In the genomic region with DNA sequence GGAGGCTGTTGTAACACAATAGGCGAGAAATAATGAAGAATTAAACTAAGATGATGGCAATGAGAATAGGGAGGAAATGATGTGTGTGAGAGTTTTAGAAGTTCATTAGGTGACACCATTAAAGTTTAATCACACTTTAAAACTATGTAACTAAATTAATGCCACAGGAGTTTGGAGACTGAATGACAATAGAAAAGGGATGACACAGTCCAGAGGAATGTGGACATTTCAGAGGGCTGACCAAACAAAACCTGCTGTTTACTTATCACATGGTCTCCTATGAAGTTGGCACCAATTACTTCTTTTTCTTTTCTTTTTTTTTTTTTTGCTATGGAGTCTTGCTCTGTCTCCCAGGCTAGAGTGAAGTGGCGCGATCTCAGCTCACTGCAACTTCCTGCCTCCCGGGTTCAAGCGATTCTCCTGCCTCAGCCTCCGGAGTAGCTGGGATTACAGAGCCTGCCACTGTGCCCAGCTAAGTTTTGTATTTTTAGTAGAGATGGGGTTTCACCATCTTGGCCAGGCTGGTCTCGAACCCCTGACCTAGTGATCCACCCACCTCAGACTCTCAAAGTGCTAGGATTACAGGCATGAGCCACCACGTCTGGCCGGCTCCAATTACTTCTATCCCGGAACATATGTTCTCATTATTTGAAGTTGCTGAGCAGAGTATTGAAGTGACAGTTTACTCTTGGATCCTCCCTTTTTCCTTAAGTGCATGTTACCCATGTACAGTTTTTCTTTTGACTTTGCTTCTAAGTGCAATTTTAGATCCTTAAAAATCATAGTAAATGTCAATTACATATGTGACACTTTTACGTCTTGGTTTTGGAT, we compare ENCODE assay signal across 1 cellular context.
TF ChIP-seq lines count a peak whose summit lies in the region.

No MANE protein-coding gene starts in this region.

TF ChIP-seq in HepG2, 621 proteins besides CTCF, POLR2A, EP300 and RAD21 (continued from another document and continues in another):
- TF ChIP-seq CBFB (CRISPR knock-in tag; IDR thresholded peaks at IDR 0.05) (no peak), ZNF616 (CRISPR knock-in tag; IDR thresholded peaks at IDR 0.05; ENCODE audit: low read depth) (peak; percentile 55; the same call in 1 of the 2 replicates), CREB1 (IDR thresholded peaks at IDR 0.05) (0 out of 2 replicates have a peak, but pooled peaks have one; percentile 1), CREB1 (CRISPR knock-in tag; IDR thresholded peaks at IDR 0.05) (peak; percentile 44; the same call in 1 of the 2 replicates), NFE2 (CRISPR knock-in tag; IDR thresholded peaks at IDR 0.05) (no peak), GATAD2A (CRISPR knock-in tag; IDR thresholded peaks at IDR 0.05) (peak; percentile 88), FOSL1 (CRISPR knock-in tag; IDR thresholded peaks at IDR 0.05; ENCODE audit: borderline replicate concordance) (peak; percentile 89), SCMH1 (CRISPR knock-in tag; IDR thresholded peaks at IDR 0.05; ENCODE audit: borderline replicate concordance) (no peak), JUND (CRISPR knock-in tag; IDR thresholded peaks at IDR 0.05) (peak; percentile 86), ZNF264 (CRISPR knock-in tag; IDR thresholded peaks at IDR 0.05) (peak; percentile 51; the same call in 1 of the 2 replicates), RFX1 (IDR thresholded peaks at IDR 0.05) (no peak), AKAP8 (CRISPR knock-in tag; IDR thresholded peaks at IDR 0.05) (no peak), ZKSCAN8 (CRISPR knock-in tag; IDR thresholded peaks at IDR 0.05; ENCODE audit: borderline replicate concordance) (peak; percentile 76; the same call in 1 of the 2 replicates), YEATS4 (CRISPR knock-in tag; IDR thresholded peaks at IDR 0.05; ENCODE audit: borderline replicate concordance) (no peak), CHD4 (IDR thresholded peaks at IDR 0.05; ENCODE audit: borderline replicate concordance, low read length) (peak; percentile 72; the same call in 1 of the 2 replicates), ZNF569 (CRISPR knock-in tag; IDR thresholded peaks at IDR 0.05; ENCODE audit: borderline replicate concordance) (0 out of 2 replicates have a peak, but pooled peaks have one; percentile 17), THAP11 (CRISPR knock-in tag; IDR thresholded peaks at IDR 0.05) (peak; percentile 25; the same call in 1 of the 2 replicates), ZNF850 (CRISPR knock-in tag; conservative IDR thresholded peaks at IDR 0.05) (no peak), IRF2 (CRISPR knock-in tag; IDR thresholded peaks at IDR 0.05) (peak; percentile 72; the same call in 1 of the 2 replicates), SIX4 (CRISPR knock-in tag; IDR thresholded peaks at IDR 0.05) (0 out of 2 replicates have a peak, but pooled peaks have one; percentile 17), KAT7 (CRISPR knock-in tag; IDR thresholded peaks at IDR 0.05; ENCODE audit: borderline replicate concordance) (peak; percentile 56; the same call in 1 of the 2 replicates), ZNF251 (CRISPR knock-in tag; IDR thresholded peaks at IDR 0.05) (no peak), JUN (CRISPR knock-in tag; IDR thresholded peaks at IDR 0.05) (peak; percentile 78; the same call in 1 of the 2 replicates), BRCA1 (CRISPR knock-in tag; IDR thresholded peaks at IDR 0.05) (no peak), ZMYM3 (CRISPR knock-in tag; IDR thresholded peaks at IDR 0.05) (peak; percentile 75), NR2F2 (IDR thresholded peaks at IDR 0.05; ENCODE audit: borderline replicate concordance, low read depth) (peak; percentile 31; the same call in 1 of the 2 replicates), ZSCAN12 (CRISPR knock-in tag; IDR thresholded peaks at IDR 0.05) (no peak), DNMT3B (CRISPR knock-in tag; conservative IDR thresholded peaks at IDR 0.05) (0 out of 2 replicates have a peak, but pooled peaks have one; percentile 49), MBD4 (IDR thresholded peaks at IDR 0.05; ENCODE audit: borderline replicate concordance, low read length) (peak; percentile 29; the same call in 1 of the 2 replicates), ZNF878 (CRISPR knock-in tag; IDR thresholded peaks at IDR 0.05) (peak; percentile 48; the same call in 1 of the 2 replicates), EEA1 (CRISPR knock-in tag; IDR thresholded peaks at IDR 0.05; ENCODE audit: borderline replicate concordance) (no peak), ZSCAN9 (CRISPR knock-in tag; IDR thresholded peaks at IDR 0.05; ENCODE audit: borderline replicate concordance) (peak; percentile 52), CCDC6 (CRISPR knock-in tag; IDR thresholded peaks at IDR 0.05) (0 out of 2 replicates have a peak, but pooled peaks have one; percentile 56), KLF16 (CRISPR knock-in tag; IDR thresholded peaks at IDR 0.05) (peak in 1 of 2 experiments; percentile 81; a peak in 2 of 4 replicates), RBFOX2 (IDR thresholded peaks at IDR 0.05; ENCODE audit: low read depth, low read length) (peak; percentile 58; the same call in 1 of the 2 replicates), FIP1L1 (IDR thresholded peaks at IDR 0.05; ENCODE audit: borderline replicate concordance, insufficient read depth, low read depth, low read length) (no peak), ATM (IDR thresholded peaks at IDR 0.05; ENCODE audit: borderline replicate concordance) (no peak), PHF21A (CRISPR knock-in tag; IDR thresholded peaks at IDR 0.05) (no peak), PHF5A (CRISPR knock-in tag; IDR thresholded peaks at IDR 0.05; ENCODE audit: low read depth, unreplicated experiment) (no peak), NCOA2 (CRISPR knock-in tag; IDR thresholded peaks at IDR 0.05) (peak; percentile 77), YY1 (IDR thresholded peaks at IDR 0.05; ENCODE audit: insufficient read depth, insufficient replicate concordance, low read depth, low read length) (peak; percentile 42), MAFF (IDR thresholded peaks at IDR 0.05; ENCODE audit: low read depth, low read length) (0 out of 2 replicates have a peak, but pooled peaks have one; percentile 34), MEIS1 (CRISPR knock-in tag; IDR thresholded peaks at IDR 0.05; ENCODE audit: borderline replicate concordance) (no peak), JDP2 (CRISPR knock-in tag; IDR thresholded peaks at IDR 0.05; ENCODE audit: borderline replicate concordance) (no peak), NFRKB (IDR thresholded peaks at IDR 0.05) (no peak), ZNF7 (CRISPR knock-in tag; IDR thresholded peaks at IDR 0.05) (no peak), NR3C1 (CRISPR knock-in tag; IDR thresholded peaks at IDR 0.05) (no peak), AHR (CRISPR knock-in tag; IDR thresholded peaks at IDR 0.05) (no peak; the same call in 1 of the 2 replicates)
- TF ChIP-seq, protein P1, sequence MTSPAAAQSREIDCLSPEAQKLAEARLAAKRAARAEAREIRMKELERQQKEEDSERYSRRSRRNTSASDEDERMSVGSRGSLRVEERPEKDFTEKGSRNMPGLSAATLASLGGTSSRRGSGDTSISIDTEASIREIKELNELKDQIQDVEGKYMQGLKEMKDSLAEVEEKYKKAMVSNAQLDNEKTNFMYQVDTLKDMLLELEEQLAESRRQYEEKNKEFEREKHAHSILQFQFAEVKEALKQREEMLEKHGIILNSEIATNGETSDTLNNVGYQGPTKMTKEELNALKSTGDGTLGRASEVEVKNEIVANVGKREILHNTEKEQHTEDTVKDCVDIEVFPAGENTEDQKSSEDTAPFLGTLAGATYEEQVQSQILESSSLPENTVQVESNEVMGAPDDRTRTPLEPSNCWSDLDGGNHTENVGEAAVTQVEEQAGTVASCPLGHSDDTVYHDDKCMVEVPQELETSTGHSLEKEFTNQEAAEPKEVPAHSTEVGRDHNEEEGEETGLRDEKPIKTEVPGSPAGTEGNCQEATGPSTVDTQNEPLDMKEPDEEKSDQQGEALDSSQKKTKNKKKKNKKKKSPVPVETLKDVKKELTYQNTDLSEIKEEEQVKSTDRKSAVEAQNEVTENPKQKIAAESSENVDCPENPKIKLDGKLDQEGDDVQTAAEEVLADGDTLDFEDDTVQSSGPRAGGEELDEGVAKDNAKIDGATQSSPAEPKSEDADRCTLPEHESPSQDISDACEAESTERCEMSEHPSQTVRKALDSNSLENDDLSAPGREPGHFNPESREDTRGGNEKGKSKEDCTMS (CRISPR knock-in tag; conservative IDR thresholded peaks at IDR 0.05), result no peak
- TF ChIP-seq, protein P2, sequence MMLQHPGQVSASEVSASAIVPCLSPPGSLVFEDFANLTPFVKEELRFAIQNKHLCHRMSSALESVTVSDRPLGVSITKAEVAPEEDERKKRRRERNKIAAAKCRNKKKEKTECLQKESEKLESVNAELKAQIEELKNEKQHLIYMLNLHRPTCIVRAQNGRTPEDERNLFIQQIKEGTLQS (CRISPR knock-in tag; IDR thresholded peaks at IDR 0.05), result peak; percentile 95
- TF ChIP-seq, protein P3, sequence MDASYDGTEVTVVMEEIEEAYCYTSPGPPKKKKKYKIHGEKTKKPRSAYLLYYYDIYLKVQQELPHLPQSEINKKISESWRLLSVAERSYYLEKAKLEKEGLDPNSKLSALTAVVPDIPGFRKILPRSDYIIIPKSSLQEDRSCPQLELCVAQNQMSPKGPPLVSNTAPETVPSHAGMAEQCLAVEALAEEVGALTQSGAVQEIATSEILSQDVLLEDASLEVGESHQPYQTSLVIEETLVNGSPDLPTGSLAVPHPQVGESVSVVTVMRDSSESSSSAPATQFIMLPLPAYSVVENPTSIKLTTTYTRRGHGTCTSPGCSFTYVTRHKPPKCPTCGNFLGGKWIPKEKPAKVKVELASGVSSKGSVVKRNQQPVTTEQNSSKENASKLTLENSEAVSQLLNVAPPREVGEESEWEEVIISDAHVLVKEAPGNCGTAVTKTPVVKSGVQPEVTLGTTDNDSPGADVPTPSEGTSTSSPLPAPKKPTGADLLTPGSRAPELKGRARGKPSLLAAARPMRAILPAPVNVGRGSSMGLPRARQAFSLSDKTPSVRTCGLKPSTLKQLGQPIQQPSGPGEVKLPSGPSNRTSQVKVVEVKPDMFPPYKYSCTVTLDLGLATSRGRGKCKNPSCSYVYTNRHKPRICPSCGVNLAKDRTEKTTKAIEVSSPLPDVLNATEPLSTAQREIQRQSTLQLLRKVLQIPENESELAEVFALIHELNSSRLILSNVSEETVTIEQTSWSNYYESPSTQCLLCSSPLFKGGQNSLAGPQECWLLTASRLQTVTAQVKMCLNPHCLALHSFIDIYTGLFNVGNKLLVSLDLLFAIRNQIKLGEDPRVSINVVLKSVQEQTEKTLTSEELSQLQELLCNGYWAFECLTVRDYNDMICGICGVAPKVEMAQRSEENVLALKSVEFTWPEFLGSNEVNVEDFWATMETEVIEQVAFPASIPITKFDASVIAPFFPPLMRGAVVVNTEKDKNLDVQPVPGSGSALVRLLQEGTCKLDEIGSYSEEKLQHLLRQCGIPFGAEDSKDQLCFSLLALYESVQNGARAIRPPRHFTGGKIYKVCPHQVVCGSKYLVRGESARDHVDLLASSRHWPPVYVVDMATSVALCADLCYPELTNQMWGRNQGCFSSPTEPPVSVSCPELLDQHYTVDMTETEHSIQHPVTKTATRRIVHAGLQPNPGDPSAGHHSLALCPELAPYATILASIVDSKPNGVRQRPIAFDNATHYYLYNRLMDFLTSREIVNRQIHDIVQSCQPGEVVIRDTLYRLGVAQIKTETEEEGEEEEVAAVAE (CRISPR knock-in tag; IDR thresholded peaks at IDR 0.05; ENCODE audit: borderline replicate concordance), result 0 out of 2 replicates have a peak, but pooled peaks have one; percentile 27
- TF ChIP-seq, protein P4, sequence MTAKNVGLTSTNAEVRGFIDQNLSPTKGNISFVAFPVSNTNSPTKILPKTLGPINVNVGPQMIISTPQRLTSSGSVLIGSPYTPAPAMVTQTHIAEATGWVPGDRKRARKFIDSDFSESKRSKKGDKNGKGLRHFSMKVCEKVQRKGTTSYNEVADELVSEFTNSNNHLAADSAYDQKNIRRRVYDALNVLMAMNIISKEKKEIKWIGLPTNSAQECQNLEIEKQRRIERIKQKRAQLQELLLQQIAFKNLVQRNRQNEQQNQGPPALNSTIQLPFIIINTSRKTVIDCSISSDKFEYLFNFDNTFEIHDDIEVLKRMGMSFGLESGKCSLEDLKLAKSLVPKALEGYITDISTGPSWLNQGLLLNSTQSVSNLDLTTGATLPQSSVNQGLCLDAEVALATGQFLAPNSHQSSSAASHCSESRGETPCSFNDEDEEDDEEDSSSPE (CRISPR knock-in tag; IDR thresholded peaks at IDR 0.05), result peak; percentile 27; the same call in 1 of the 2 replicates
- TF ChIP-seq, protein P5, sequence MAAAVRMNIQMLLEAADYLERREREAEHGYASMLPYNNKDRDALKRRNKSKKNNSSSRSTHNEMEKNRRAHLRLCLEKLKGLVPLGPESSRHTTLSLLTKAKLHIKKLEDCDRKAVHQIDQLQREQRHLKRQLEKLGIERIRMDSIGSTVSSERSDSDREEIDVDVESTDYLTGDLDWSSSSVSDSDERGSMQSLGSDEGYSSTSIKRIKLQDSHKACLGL (CRISPR knock-in tag; IDR thresholded peaks at IDR 0.05), result no peak
- TF ChIP-seq, protein P6, sequence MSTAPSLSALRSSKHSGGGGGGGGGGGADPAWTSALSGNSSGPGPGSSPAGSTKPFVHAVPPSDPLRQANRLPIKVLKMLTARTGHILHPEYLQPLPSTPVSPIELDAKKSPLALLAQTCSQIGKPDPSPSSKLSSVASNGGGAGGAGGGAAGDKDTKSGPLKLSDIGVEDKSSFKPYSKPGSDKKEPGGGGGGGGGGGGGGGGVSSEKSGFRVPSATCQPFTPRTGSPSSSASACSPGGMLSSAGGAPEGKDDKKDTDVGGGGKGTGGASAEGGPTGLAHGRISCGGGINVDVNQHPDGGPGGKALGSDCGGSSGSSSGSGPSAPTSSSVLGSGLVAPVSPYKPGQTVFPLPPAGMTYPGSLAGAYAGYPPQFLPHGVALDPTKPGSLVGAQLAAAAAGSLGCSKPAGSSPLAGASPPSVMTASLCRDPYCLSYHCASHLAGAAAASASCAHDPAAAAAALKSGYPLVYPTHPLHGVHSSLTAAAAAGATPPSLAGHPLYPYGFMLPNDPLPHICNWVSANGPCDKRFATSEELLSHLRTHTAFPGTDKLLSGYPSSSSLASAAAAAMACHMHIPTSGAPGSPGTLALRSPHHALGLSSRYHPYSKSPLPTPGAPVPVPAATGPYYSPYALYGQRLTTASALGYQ (CRISPR knock-in tag; IDR thresholded peaks at IDR 0.05), result peak; percentile 43; the same call in 1 of the 2 replicates
- TF ChIP-seq, protein P7, sequence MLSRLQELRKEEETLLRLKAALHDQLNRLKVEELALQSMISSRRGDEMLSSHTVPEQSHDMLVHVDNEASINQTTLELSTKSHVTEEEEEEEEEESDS (CRISPR knock-in tag; IDR thresholded peaks at IDR 0.05; ENCODE audit: borderline replicate concordance), result no peak
- TF ChIP-seq, protein P8, sequence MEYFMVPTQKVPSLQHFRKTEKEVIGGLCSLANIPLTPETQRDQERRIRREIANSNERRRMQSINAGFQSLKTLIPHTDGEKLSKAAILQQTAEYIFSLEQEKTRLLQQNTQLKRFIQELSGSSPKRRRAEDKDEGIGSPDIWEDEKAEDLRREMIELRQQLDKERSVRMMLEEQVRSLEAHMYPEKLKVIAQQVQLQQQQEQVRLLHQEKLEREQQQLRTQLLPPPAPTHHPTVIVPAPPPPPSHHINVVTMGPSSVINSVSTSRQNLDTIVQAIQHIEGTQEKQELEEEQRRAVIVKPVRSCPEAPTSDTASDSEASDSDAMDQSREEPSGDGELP (IDR thresholded peaks at IDR 0.05; ENCODE audit: borderline replicate concordance, low read depth), result peak; percentile 81; the same call in 1 of the 2 replicates
- TF ChIP-seq, protein P9, sequence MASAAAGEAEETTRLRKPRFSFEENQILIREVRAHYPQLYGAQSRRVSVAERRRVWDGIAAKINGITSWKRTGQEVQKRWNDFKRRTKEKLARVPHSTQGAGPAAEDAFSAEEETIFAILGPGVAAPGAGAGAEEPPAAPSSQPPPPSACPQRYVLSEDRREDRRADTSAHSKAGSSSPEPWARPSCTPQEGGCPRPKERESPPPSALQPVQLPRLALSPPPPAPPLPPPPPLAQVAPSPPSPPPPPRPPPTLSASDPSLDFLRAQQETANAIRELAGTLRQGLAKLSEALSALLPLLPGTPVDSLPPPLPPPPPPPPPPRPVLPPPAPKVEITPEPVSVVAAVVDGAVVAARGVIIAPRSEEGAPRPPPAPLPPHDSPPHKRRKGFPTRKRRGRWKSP (CRISPR knock-in tag; IDR thresholded peaks at IDR 0.05), result peak; percentile 33; the same call in 1 of the 2 replicates
